Comparison of ENCODE assay signal across 1 cellular context in the genomic region with DNA sequence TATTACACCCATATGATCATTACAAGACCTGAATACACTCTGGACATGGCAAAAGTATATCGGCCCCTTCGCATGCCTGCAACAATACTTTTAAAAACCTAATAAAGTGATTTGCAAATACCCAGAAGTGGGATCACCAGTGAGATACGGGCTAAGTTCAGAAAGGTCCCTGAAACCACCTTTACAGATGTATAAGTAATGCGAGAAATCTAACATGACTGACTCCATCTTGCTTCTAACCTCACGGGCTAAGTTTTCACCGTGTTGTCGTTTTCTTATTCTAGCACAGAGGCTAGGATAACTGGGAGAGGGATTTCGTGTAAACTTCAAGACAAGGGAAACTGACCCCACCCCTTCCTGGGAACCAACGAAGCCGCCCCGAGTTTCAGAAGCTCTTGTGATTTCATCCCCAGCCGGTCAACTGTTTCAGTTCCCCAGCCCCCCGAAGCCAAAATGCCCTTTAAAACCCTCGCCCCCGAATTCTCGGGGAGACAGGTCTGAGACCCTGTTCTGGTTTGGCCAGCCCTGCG.
TF ChIP-seq lines count a peak whose summit lies in the region.

No MANE protein-coding gene starts in this region.

TF ChIP-seq in K562, 482 proteins besides CTCF, POLR2A, EP300 and RAD21 (continues in another document):
- TF ChIP-seq ZNF41 (CRISPR knock-in tag; conservative IDR thresholded peaks at IDR 0.05) (0 out of 2 replicates have a peak, but pooled peaks have one; percentile 67), PHF8 (IDR thresholded peaks at IDR 0.05; ENCODE audit: borderline replicate concordance, low read length) (no peak), USF1 (CRISPR knock-in tag; IDR thresholded peaks at IDR 0.05) (no peak), SAFB (IDR thresholded peaks at IDR 0.05; ENCODE audit: borderline replicate concordance, low read depth, low read length) (no peak), ZNF586 (CRISPR knock-in tag; conservative IDR thresholded peaks at IDR 0.05) (no peak), ZNF518B (CRISPR knock-in tag; IDR thresholded peaks at IDR 0.05) (no peak), MBD2 (IDR thresholded peaks at IDR 0.05; ENCODE audit: borderline replicate concordance, low read depth) (no peak), NFRKB (IDR thresholded peaks at IDR 0.05; ENCODE audit: low read depth) (no peak), BHLHE40 (IDR thresholded peaks at IDR 0.05; ENCODE audit: low read length) (no peak), ZNF3 (CRISPR knock-in tag; IDR thresholded peaks at IDR 0.05) (no peak), ZBED1 (IDR thresholded peaks at IDR 0.05) (no peak), ZNF780A (CRISPR knock-in tag; IDR thresholded peaks at IDR 0.05) (no peak), DMBX1 (CRISPR knock-in tag; IDR thresholded peaks at IDR 0.05; ENCODE audit: borderline replicate concordance) (peak; percentile 86), HMG20A (CRISPR knock-in tag; conservative IDR thresholded peaks at IDR 0.05) (no peak), NELFE (IDR thresholded peaks at IDR 0.05; ENCODE audit: insufficient read depth, insufficient read length) (no peak), ZNF311 (CRISPR knock-in tag; IDR thresholded peaks at IDR 0.05) (peak; percentile 84), TAF1 (IDR thresholded peaks at IDR 0.05; ENCODE audit: control insufficient read depth, extremely low read depth, insufficient read depth, low read length, severe bottlenecking) (peak; percentile 25), SMAD3 (CRISPR knock-in tag; conservative IDR thresholded peaks at IDR 0.05) (no peak), CBFA2T2 (conservative IDR thresholded peaks at IDR 0.05) (no peak), RB1 (IDR thresholded peaks at IDR 0.05; ENCODE audit: low read depth) (no peak), SREBF1 (IDR thresholded peaks at IDR 0.05; ENCODE audit: borderline replicate concordance, low read depth, low read length) (no peak), NBN (IDR thresholded peaks at IDR 0.05; ENCODE audit: low read depth) (no peak), PHB2 (IDR thresholded peaks at IDR 0.05; ENCODE audit: low read depth) (no peak), TARDBP (IDR thresholded peaks at IDR 0.05) (no peak), BRF2 (IDR thresholded peaks at IDR 0.05; ENCODE audit: borderline replicate concordance, insufficient read depth, insufficient read length) (no peak), SLC30A9 (CRISPR knock-in tag; IDR thresholded peaks at IDR 0.05) (no peak), PTRF (tag; IDR thresholded peaks at IDR 0.05) (peak; percentile 72; the same call in 1 of the 2 replicates), ZNF197 (CRISPR knock-in tag; IDR thresholded peaks at IDR 0.05; ENCODE audit: low read depth) (no peak), SMAD4 (CRISPR knock-in tag; conservative IDR thresholded peaks at IDR 0.05) (peak; percentile 60), MECOM (CRISPR knock-in tag; IDR thresholded peaks at IDR 0.05) (0 out of 2 replicates have a peak, but pooled peaks have one; percentile 17), STAT5B (CRISPR knock-in tag; IDR thresholded peaks at IDR 0.05) (no peak)
- TF ChIP-seq, protein P1, sequence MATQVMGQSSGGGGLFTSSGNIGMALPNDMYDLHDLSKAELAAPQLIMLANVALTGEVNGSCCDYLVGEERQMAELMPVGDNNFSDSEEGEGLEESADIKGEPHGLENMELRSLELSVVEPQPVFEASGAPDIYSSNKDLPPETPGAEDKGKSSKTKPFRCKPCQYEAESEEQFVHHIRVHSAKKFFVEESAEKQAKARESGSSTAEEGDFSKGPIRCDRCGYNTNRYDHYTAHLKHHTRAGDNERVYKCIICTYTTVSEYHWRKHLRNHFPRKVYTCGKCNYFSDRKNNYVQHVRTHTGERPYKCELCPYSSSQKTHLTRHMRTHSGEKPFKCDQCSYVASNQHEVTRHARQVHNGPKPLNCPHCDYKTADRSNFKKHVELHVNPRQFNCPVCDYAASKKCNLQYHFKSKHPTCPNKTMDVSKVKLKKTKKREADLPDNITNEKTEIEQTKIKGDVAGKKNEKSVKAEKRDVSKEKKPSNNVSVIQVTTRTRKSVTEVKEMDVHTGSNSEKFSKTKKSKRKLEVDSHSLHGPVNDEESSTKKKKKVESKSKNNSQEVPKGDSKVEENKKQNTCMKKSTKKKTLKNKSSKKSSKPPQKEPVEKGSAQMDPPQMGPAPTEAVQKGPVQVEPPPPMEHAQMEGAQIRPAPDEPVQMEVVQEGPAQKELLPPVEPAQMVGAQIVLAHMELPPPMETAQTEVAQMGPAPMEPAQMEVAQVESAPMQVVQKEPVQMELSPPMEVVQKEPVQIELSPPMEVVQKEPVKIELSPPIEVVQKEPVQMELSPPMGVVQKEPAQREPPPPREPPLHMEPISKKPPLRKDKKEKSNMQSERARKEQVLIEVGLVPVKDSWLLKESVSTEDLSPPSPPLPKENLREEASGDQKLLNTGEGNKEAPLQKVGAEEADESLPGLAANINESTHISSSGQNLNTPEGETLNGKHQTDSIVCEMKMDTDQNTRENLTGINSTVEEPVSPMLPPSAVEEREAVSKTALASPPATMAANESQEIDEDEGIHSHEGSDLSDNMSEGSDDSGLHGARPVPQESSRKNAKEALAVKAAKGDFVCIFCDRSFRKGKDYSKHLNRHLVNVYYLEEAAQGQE (CRISPR knock-in tag; IDR thresholded peaks at IDR 0.05; ENCODE audit: low read depth): no peak
- TF ChIP-seq, protein P2, sequence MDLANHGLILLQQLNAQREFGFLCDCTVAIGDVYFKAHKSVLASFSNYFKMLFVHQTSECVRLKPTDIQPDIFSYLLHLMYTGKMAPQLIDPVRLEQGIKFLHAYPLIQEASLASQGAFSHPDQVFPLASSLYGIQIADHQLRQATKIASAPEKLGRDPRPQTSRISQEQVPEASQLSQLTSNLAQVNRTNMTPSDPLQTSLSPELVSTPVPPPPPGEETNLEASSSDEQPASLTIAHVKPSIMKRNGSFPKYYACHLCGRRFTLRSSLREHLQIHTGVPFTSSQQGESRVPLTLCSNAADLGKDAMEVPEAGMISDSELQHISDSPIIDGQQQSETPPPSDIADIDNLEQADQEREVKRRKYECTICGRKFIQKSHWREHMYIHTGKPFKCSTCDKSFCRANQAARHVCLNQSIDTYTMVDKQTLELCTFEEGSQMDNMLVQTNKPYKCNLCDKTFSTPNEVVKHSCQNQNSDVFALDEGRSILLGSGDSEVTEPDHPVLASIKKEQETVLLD (IDR thresholded peaks at IDR 0.05): no peak
- TF ChIP-seq, protein P3, sequence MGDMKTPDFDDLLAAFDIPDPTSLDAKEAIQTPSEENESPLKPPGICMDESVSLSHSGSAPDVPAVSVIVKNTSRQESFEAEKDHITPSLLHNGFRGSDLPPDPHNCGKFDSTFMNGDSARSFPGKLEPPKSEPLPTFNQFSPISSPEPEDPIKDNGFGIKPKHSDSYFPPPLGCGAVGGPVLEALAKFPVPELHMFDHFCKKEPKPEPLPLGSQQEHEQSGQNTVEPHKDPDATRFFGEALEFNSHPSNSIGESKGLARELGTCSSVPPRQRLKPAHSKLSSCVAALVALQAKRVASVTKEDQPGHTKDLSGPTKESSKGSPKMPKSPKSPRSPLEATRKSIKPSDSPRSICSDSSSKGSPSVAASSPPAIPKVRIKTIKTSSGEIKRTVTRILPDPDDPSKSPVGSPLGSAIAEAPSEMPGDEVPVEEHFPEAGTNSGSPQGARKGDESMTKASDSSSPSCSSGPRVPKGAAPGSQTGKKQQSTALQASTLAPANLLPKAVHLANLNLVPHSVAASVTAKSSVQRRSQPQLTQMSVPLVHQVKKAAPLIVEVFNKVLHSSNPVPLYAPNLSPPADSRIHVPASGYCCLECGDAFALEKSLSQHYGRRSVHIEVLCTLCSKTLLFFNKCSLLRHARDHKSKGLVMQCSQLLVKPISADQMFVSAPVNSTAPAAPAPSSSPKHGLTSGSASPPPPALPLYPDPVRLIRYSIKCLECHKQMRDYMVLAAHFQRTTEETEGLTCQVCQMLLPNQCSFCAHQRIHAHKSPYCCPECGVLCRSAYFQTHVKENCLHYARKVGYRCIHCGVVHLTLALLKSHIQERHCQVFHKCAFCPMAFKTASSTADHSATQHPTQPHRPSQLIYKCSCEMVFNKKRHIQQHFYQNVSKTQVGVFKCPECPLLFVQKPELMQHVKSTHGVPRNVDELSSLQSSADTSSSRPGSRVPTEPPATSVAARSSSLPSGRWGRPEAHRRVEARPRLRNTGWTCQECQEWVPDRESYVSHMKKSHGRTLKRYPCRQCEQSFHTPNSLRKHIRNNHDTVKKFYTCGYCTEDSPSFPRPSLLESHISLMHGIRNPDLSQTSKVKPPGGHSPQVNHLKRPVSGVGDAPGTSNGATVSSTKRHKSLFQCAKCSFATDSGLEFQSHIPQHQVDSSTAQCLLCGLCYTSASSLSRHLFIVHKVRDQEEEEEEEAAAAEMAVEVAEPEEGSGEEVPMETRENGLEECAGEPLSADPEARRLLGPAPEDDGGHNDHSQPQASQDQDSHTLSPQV (IDR thresholded peaks at IDR 0.05): peak; percentile 94
- TF ChIP-seq, protein P4, sequence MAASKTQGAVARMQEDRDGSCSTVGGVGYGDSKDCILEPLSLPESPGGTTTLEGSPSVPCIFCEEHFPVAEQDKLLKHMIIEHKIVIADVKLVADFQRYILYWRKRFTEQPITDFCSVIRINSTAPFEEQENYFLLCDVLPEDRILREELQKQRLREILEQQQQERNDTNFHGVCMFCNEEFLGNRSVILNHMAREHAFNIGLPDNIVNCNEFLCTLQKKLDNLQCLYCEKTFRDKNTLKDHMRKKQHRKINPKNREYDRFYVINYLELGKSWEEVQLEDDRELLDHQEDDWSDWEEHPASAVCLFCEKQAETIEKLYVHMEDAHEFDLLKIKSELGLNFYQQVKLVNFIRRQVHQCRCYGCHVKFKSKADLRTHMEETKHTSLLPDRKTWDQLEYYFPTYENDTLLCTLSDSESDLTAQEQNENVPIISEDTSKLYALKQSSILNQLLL (CRISPR knock-in tag; IDR thresholded peaks at IDR 0.05; ENCODE audit: borderline replicate concordance): no peak
- TF ChIP-seq, protein P5, sequence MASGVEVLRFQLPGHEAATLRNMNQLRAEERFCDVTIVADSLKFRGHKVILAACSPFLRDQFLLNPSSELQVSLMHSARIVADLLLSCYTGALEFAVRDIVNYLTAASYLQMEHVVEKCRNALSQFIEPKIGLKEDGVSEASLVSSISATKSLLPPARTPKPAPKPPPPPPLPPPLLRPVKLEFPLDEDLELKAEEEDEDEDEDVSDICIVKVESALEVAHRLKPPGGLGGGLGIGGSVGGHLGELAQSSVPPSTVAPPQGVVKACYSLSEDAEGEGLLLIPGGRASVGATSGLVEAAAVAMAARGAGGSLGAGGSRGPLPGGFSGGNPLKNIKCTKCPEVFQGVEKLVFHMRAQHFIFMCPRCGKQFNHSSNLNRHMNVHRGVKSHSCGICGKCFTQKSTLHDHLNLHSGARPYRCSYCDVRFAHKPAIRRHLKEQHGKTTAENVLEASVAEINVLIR (CRISPR knock-in tag; IDR thresholded peaks at IDR 0.05): no peak
- TF ChIP-seq, protein P6, sequence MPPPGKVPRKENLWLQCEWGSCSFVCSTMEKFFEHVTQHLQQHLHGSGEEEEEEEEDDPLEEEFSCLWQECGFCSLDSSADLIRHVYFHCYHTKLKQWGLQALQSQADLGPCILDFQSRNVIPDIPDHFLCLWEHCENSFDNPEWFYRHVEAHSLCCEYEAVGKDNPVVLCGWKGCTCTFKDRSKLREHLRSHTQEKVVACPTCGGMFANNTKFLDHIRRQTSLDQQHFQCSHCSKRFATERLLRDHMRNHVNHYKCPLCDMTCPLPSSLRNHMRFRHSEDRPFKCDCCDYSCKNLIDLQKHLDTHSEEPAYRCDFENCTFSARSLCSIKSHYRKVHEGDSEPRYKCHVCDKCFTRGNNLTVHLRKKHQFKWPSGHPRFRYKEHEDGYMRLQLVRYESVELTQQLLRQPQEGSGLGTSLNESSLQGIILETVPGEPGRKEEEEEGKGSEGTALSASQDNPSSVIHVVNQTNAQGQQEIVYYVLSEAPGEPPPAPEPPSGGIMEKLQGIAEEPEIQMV (tag; conservative IDR thresholded peaks at IDR 0.05; ENCODE audit: low read depth): peak; percentile 61; the same call in 1 of the 2 replicates
- TF ChIP-seq, protein P7, sequence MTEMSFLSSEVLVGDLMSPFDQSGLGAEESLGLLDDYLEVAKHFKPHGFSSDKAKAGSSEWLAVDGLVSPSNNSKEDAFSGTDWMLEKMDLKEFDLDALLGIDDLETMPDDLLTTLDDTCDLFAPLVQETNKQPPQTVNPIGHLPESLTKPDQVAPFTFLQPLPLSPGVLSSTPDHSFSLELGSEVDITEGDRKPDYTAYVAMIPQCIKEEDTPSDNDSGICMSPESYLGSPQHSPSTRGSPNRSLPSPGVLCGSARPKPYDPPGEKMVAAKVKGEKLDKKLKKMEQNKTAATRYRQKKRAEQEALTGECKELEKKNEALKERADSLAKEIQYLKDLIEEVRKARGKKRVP (CRISPR knock-in tag; IDR thresholded peaks at IDR 0.05): 0 out of 2 replicates have a peak, but pooled peaks have one; percentile 43
